11 cellular contexts compared by ENCODE assay signal in the genomic region with DNA sequence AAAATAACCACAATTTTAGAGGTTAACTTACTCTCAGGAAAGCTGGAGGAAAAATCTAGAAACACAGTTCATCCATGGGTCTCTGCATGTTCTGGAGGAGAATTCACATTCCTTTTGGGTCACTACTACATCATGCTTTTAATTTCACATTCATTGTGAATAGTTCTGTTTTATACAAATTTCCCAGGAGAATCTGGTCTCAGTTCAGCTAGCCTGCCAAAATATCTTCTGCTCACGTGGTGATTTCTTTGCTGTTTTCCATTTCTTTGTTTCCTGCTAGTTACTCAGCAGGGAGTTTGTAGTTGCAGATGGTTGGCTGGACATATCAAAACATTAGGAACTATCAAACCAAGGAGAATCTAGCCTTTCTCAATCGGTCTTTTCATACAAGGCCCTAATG. TPM values are rescaled to one million over a fixed set of nuclear protein-coding genes. Genes with fewer than 3 reads are reported as not detected.
DNase-seq lines count a peak whose midpoint lies in the region; ATAC-seq, FAIRE-seq and TF ChIP-seq lines count a peak whose summit lies in the region.
"Had no signal": no experiment of that assay in that cellular context is flagged by ENCODE, and none has a peak within 500 bp of the region (broad histone marks: within the 10 kb centered on the region; RNA-seq: fewer than 3 reads in every experiment).

A gene with protein sequence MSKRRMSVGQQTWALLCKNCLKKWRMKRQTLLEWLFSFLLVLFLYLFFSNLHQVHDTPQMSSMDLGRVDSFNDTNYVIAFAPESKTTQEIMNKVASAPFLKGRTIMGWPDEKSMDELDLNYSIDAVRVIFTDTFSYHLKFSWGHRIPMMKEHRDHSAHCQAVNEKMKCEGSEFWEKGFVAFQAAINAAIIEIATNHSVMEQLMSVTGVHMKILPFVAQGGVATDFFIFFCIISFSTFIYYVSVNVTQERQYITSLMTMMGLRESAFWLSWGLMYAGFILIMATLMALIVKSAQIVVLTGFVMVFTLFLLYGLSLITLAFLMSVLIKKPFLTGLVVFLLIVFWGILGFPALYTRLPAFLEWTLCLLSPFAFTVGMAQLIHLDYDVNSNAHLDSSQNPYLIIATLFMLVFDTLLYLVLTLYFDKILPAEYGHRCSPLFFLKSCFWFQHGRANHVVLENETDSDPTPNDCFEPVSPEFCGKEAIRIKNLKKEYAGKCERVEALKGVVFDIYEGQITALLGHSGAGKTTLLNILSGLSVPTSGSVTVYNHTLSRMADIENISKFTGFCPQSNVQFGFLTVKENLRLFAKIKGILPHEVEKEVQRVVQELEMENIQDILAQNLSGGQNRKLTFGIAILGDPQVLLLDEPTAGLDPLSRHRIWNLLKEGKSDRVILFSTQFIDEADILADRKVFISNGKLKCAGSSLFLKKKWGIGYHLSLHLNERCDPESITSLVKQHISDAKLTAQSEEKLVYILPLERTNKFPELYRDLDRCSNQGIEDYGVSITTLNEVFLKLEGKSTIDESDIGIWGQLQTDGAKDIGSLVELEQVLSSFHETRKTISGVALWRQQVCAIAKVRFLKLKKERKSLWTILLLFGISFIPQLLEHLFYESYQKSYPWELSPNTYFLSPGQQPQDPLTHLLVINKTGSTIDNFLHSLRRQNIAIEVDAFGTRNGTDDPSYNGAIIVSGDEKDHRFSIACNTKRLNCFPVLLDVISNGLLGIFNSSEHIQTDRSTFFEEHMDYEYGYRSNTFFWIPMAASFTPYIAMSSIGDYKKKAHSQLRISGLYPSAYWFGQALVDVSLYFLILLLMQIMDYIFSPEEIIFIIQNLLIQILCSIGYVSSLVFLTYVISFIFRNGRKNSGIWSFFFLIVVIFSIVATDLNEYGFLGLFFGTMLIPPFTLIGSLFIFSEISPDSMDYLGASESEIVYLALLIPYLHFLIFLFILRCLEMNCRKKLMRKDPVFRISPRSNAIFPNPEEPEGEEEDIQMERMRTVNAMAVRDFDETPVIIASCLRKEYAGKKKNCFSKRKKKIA (N-terminal part only) (minus strand): TSS at position 93 of the 400 bp plus-strand sequence. CDS start 9,801 bp downstream, outside the sequence.

- FAIRE-seq in H54 (lab: Jason Lieb, UNC): no peak

- no peaks in the 10 kb centered on the region for H3K9me3 ChIP-seq in body of pancreas
- no peaks in the 10 kb centered on the region for H3K9me3 ChIP-seq in right cardiac atrium (ENCODE audit: control insufficient read depth, low read length)
- no peaks in the 10 kb centered on the region for H3K9me3 ChIP-seq in gastrocnemius medialis
- no peaks in the 10 kb centered on the region for H3K9me3 ChIP-seq in PC-3 (ENCODE audit: low read length)

- TF ChIP-seq POLR2A in body of pancreas (IDR thresholded peaks at IDR 0.05) (no peak), gastrocnemius medialis (IDR thresholded peaks at IDR 0.05) (peak in 1 of 2 donors; percentile 9), H54 (IDR thresholded peaks at IDR 0.05; ENCODE audit: low read depth, low read length) (no peak)

- H3K9me3 Mint-ChIP-seq in activated T-cell treated with anti-CD3 and anti-CD28 coated beads, Interleukin-2, amount 50 U/mL, for 72 hours: no peaks in the 10 kb centered on the region

- H3K9ac ChIP-seq in PC-3 (ENCODE audit: low read length): no peak within 1 kb of the TSS
- H3K9ac ChIP-seq: KMS-11 had no signal

- H3K4me1 ChIP-seq in body of pancreas (no peaks in the 10 kb centered on the region), right cardiac atrium (ENCODE audit: control insufficient read depth, insufficient read depth, low read length) (no peaks in the 10 kb centered on the region), gastrocnemius medialis (no peaks in the 10 kb centered on the region), PC-3 (ENCODE audit: insufficient read depth, low read length) (no peaks in the 10 kb centered on the region)

- no peaks in the 10 kb centered on the region for H4K20me1 ChIP-seq in PC-3 (ENCODE audit: low read length)

- POLR2A ChIA-PET in PC-3 (lab: Charles Lee; ENCODE audit: unreplicated experiment): no interaction called here

- CTCF ChIA-PET in PC-3 (lab: Charles Lee): interaction anchor here (1.1 kb wide), 1 partner anchor 288 kb away, joined by 3 read pairs; no protein-coding TSS in a partner anchor

- H3K4me3 Mint-ChIP-seq in activated T-cell treated with anti-CD3 and anti-CD28 coated beads, Interleukin-2, amount 50 U/mL, for 72 hours: no peak within 1 kb of the TSS
- H3K4me3 Mint-ChIP-seq: activated naive CD8-positive, alpha-beta T cell treated with anti-CD3 and anti-CD28 coated beads, Interleukin-2, amount 10 ng/mL, durations not matched to agents 7 days and 5 days had no signal

- H3F3A ChIP-seq in PC-3 (ENCODE audit: low read length, unreplicated experiment): no peaks in the 10 kb centered on the region

- TF ChIP-seq CTCF in body of pancreas (IDR thresholded peaks at IDR 0.05): no peak
- TF ChIP-seq CTCF in gastrocnemius medialis (IDR thresholded peaks at IDR 0.05 in 4 of 5, conservative IDR thresholded peaks at IDR 0.05 in 1 of 5): no peak
- no peak for TF ChIP-seq CTCF in PC-3 (conservative IDR thresholded peaks at IDR 0.05; ENCODE audit: low read depth, low read length)

- no peaks in the 10 kb centered on the region for H3K36me3 Mint-ChIP-seq in activated T-cell treated with anti-CD3 and anti-CD28 coated beads, Interleukin-2, amount 50 U/mL, for 72 hours (ENCODE audit: insufficient read depth in 2 of 2)
- H3K36me3 Mint-ChIP-seq: activated naive CD8-positive, alpha-beta T cell treated with anti-CD3 and anti-CD28 coated beads, Interleukin-2, amount 10 ng/mL, durations not matched to agents 7 days and 5 days had no signal

- H3K27ac Mint-ChIP-seq in activated T-cell treated with anti-CD3 and anti-CD28 coated beads, Interleukin-2, amount 50 U/mL, for 72 hours: no peak within 1 kb of the TSS
- H3K27ac Mint-ChIP-seq: activated naive CD8-positive, alpha-beta T cell treated with anti-CD3 and anti-CD28 coated beads, Interleukin-2, amount 10 ng/mL, durations not matched to agents 7 days and 5 days had no signal

- no TSS peak for BruUV-seq in PC-3 (replicated peaks; lab: Mats Ljungman, UMichigan)

- no peak within 1 kb of the TSS for H3K27ac ChIP-seq in body of pancreas
- peak within 1 kb of the TSS; percentile 80 for H3K27ac ChIP-seq in right cardiac atrium (ENCODE audit: low read length)
- H3K27ac ChIP-seq in gastrocnemius medialis: peak within 1 kb of the TSS; percentile 22 to 39 (median 28)
- no peak within 1 kb of the TSS for H3K27ac ChIP-seq in PC-3 (ENCODE audit: low read length)
- H3K27ac ChIP-seq: KMS-11 had no signal

- no peaks in the 10 kb centered on the region for H3K79me2 ChIP-seq in PC-3 (ENCODE audit: low read length)

- ATAC-seq in body of pancreas (peak; percentile 52), right cardiac atrium (peak; percentile 89 to 90), gastrocnemius medialis (peak; percentile 73 to 78), PC-3 (no peak; the same call in 1 of the 2 replicates)
- no peak for ATAC-seq in activated T-cell treated with anti-CD3 and anti-CD28 coated beads, Interleukin-2, amount 50 U/mL, for 72 hours (replicated peaks in 1 of 2)

- H3K4me2 ChIP-seq in PC-3 (ENCODE audit: low read length): no peak within 1 kb of the TSS
- H3K4me2 ChIP-seq: KMS-11 had no signal

- peaks cover 11% of the 10 kb centered on the region for H3K4me1 Mint-ChIP-seq in activated T-cell treated with anti-CD3 and anti-CD28 coated beads, Interleukin-2, amount 50 U/mL, for 72 hours (ENCODE audit: low read depth)

- H2AFZ ChIP-seq in PC-3 (ENCODE audit: low read length): no peak within 1 kb of the TSS

- intact Hi-C loops in body of pancreas (cut with DNase I) (no loop called here), right cardiac atrium (cut with DNase I) (loop anchor here in 2 of 4 donors (10.0 kb wide), 1 partner anchor 174 kb away; no protein-coding TSS in a partner anchor), gastrocnemius medialis (cut with DNase I; ENCODE audit: low total_unique reads) (no loop called here), PC-3 (cut with micrococcal nuclease) (no loop called here)

- H3K27me3 Mint-ChIP-seq in activated T-cell treated with anti-CD3 and anti-CD28 coated beads, Interleukin-2, amount 50 U/mL, for 72 hours (ENCODE audit: low read depth): peaks cover 3% of the 10 kb centered on the region

- no peaks in the 10 kb centered on the region for H3K27me3 ChIP-seq in body of pancreas
- no peaks in the 10 kb centered on the region for H3K27me3 ChIP-seq in right cardiac atrium (ENCODE audit: control insufficient read depth, insufficient read depth)
- no peaks in the 10 kb centered on the region for H3K27me3 ChIP-seq in gastrocnemius medialis
- peaks cover 32% of the 10 kb centered on the region for H3K27me3 ChIP-seq in PC-3 (ENCODE audit: low read length)

- no peak within 1 kb of the TSS for H3K4me3 ChIP-seq in body of pancreas
- peak within 1 kb of the TSS; percentile 46 for H3K4me3 ChIP-seq in right cardiac atrium (ENCODE audit: low read length)
- peak within 1 kb of the TSS in 2 of 4 donors; percentile 5 to 14 for H3K4me3 ChIP-seq in gastrocnemius medialis
- H3K4me3 ChIP-seq in PC-3 (ENCODE audit: low read length): no peak within 1 kb of the TSS

- H3K9me2 ChIP-seq in PC-3 (replicated peaks; ENCODE audit: low read length): no peaks in the 10 kb centered on the region

- in situ Hi-C loops in gastrocnemius medialis (cut with MboI; ENCODE audit: low sequenced_read_pairs in 4 of 4): loop anchor here in 1 of 4 donors (10.0 kb wide), 1 partner anchor 286 kb away; no protein-coding TSS in a partner anchor

- DNase-seq in COR-L47 (lab: John Stamatoyannopoulos, UW) (peak; percentile 21), body of pancreas (peak in 1 of 4 donors; percentile 14), right cardiac atrium (no peak), gastrocnemius medialis (peak in 1 of 2 donors; percentile 11), H54 (ENCODE audit: insufficient read length, low spot score) (no peak), PC-3 (no peak), DMS53 (lab: John Stamatoyannopoulos, UW) (no peak)
- DNase-seq in activated T-cell treated with anti-CD3 and anti-CD28 coated beads, Interleukin-2, amount 50 U/mL, for 72 hours: no peak
- DNase-seq: activated naive CD8-positive, alpha-beta T cell treated with anti-CD3 and anti-CD28 coated beads, Interleukin-2, amount 10 ng/mL, durations not matched to agents 7 days and 5 days; stimulated activated naive CD4-positive, alpha-beta T cell had no signal

- 20 to 23% methylated on average over 2 of the region's 2 CpGs for WGBS in body of pancreas, 2 donors
- 20% methylated on average over 2 of the region's 2 CpGs for WGBS in right cardiac atrium

- no peaks in the 10 kb centered on the region for H3K36me3 ChIP-seq in body of pancreas (replicated peaks in 1 of 2; ENCODE audit: insufficient read depth in 1 of 2, low read depth in 2 of 2)
- H3K36me3 ChIP-seq in gastrocnemius medialis: peaks cover 0 to 4% of the 10 kb centered on the region in 2 donors
- H3K36me3 ChIP-seq in PC-3 (ENCODE audit: low read depth, low read length): no peaks in the 10 kb centered on the region

RNA-seq across cellular contexts. Expression of the gene that starts here (rescaled TPM):
- total RNA-seq in body of pancreas: 10 to 100 TPM in 1 of 2 donors, 1 to 10 TPM in 1; 8.8 to 30.7 TPM
- 10 to 100 TPM; 14.5 to 28.7 (median 26.3) TPM for total RNA-seq in right cardiac atrium
- 29.5 TPM for polyA plus RNA-seq in right cardiac atrium
- total RNA-seq in gastrocnemius medialis: 10 to 100 TPM in 2 of 4 donors, 1 to 10 TPM in 2; 6.0 to 38.2 (median 8.5) TPM
- total RNA-seq in PC-3 (2014; rRNA removed): not detected in 2 replicates
- total RNA-seq in activated T-cell treated with anti-CD3 and anti-CD28 coated beads, Interleukin-2, amount 50 U/mL, for 72 hours: under 1 TPM; 0.09 to 0.17 TPM

Comparison
In these comparisons a context has a peak if more than half of its experiments do, and no peak if none do; other contexts are left out.
1. ATAC-seq: peak in body of pancreas (single experiment), right cardiac atrium (2 of 2) and gastrocnemius medialis (2 of 2); none in PC-3 (single experiment) and activated T-cell treated with anti-CD3 and anti-CD28 coated beads, Interleukin-2, amount 50 U/mL, for 72 hours (0 of 2).
2. H3K27ac ChIP-seq: peak in right cardiac atrium (single experiment) and gastrocnemius medialis (4 of 4); none in body of pancreas (0 of 4) and PC-3 (single experiment).